Comparison of ENCODE assay signal across 11 cellular contexts in the genomic region with DNA sequence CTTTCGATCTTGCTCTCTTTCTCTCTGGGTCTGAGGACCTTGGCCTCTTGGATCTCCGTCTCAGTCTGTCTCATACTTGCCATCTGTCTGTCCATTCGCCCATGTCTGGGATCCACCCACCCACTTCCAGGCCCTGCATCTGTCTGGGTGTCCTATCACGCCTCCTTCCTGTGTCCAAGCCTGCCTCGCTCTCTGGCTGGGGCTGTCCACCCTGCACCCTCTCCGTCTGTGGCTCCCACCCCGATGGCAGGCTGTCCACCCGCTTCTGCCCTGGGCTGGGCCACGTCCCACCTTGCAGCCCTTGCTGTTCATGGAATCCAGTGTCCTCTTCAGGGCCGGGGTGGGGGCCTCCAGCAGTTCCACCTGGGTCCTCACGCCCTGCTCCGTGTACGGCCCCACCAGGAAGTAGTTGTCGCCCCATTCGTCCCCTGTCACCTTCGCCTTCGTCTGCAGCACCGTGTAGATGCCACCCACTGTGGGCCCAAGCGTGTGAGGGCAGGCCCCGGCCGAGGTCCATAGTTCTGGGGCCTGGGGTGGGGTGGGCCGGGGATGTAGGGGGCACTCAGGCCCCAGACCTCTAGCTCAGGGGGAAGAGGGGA. TPM values are rescaled to one million over a fixed set of nuclear protein-coding genes. Genes with fewer than 3 reads are reported as not detected.
DNase-seq lines count a peak whose midpoint lies in the region; ATAC-seq and TF ChIP-seq lines count a peak whose summit lies in the region.
"Had no signal": no experiment of that assay in that cellular context is flagged by ENCODE, and none has a peak within 500 bp of the region (broad histone marks: within the 10 kb centered on the region; RNA-seq: fewer than 3 reads in every experiment).

No MANE protein-coding gene starts in this region.

- peaks cover 4% of the 10 kb centered on the region for H4K20me1 ChIP-seq in hepatocyte (ENCODE audit: insufficient read depth, poor library complexity, severe bottlenecking)

- H3K36me3 Mint-ChIP-seq in activated CD8-positive, alpha-beta memory T cell treated with anti-CD3 and anti-CD28 coated beads, Interleukin-2, amount 10 ng/mL, durations not matched to agents 7 days and 5 days, result peaks cover 26% of the 10 kb centered on the region

- peak overlapping the region; percentile 83; the same call in 1 of the 2 replicates for H3K27ac ChIP-seq in WERI-Rb-1
- peak overlapping the region; percentile 94 for H3K27ac ChIP-seq in hepatocyte
- peak overlapping the region; percentile 92 for H3K27ac ChIP-seq in stomach smooth muscle (ENCODE audit: low read length)
- H3K27ac ChIP-seq: pancreas had no signal

- no peaks in the 10 kb centered on the region for H3K9me2 ChIP-seq in hepatocyte (replicated peaks; ENCODE audit: insufficient read depth)

- H3K27me3 Mint-ChIP-seq in activated CD8-positive, alpha-beta memory T cell treated with anti-CD3 and anti-CD28 coated beads, Interleukin-2, amount 10 ng/mL, durations not matched to agents 7 days and 5 days, result no peaks in the 10 kb centered on the region

- H2AFZ ChIP-seq in hepatocyte, result no peak overlapping the region

- 92% methylated on average over 18 of the region's 22 CpGs for WGBS in hepatocyte (ENCODE audit: low lambda C conversion rate, missing lambda C conversion rate)

- no peak overlapping the region for H3K27ac Mint-ChIP-seq in activated CD8-positive, alpha-beta memory T cell treated with anti-CD3 and anti-CD28 coated beads, Interleukin-2, amount 10 ng/mL, durations not matched to agents 7 days and 5 days

- CTCF ChIA-PET in activated CD8-positive, alpha-beta memory T cell treated with anti-CD3 and anti-CD28 coated beads, Interleukin-2, amount 10 ng/mL, durations not matched to agents 7 days and 5 days (lab: Charles Lee), result interaction anchor here (4.1 kb wide), 1 partner anchor 13 kb away, joined by 45 read pairs; no protein-coding TSS in a partner anchor

- no peaks in the 10 kb centered on the region for H3K9me3 ChIP-seq in WERI-Rb-1 (ENCODE audit: severe bottlenecking)
- H3K9me3 ChIP-seq in hepatocyte (ENCODE audit: low read depth), result no peaks in the 10 kb centered on the region
- H3K9me3 ChIP-seq in stomach smooth muscle (ENCODE audit: control insufficient read depth in 2 of 2, low read length in 2 of 2), result no peaks in the 10 kb centered on the region
- H3K9me3 ChIP-seq: pancreas had no signal

- no peaks in the 10 kb centered on the region for H3K9me3 Mint-ChIP-seq in activated CD8-positive, alpha-beta memory T cell treated with anti-CD3 and anti-CD28 coated beads, Interleukin-2, amount 10 ng/mL, durations not matched to agents 7 days and 5 days (ENCODE audit: low read depth)

- no peaks in the 10 kb centered on the region for H3K27me3 ChIP-seq in WERI-Rb-1 (ENCODE audit: insufficient read depth, low read depth, severe bottlenecking)
- no peaks in the 10 kb centered on the region for H3K27me3 ChIP-seq in hepatocyte
- H3K27me3 ChIP-seq in stomach smooth muscle (ENCODE audit: control insufficient read depth in 1 of 2, insufficient read depth in 2 of 2, low read length in 2 of 2), result no peaks in the 10 kb centered on the region
- H3K27me3 ChIP-seq: pancreas had no signal

- no peak for ATAC-seq in activated CD8-positive, alpha-beta memory T cell treated with anti-CD3 and anti-CD28 coated beads, Interleukin-2, amount 10 ng/mL, durations not matched to agents 7 days and 5 days
- ATAC-seq in HG02973 (IDR thresholded peaks at IDR 0.05; ENCODE audit: unreplicated experiment), result no peak
- no peak for ATAC-seq in HG02840 (IDR thresholded peaks at IDR 0.05; ENCODE audit: low FRiP score, unreplicated experiment)
- no peak for ATAC-seq in HG03039 (IDR thresholded peaks at IDR 0.05; ENCODE audit: unreplicated experiment)
- ATAC-seq: K562, pancreas had no signal

- peaks cover 52% of the 10 kb centered on the region for H3K79me2 ChIP-seq in hepatocyte

- H3K4me2 ChIP-seq in hepatocyte, result peak overlapping the region; percentile 94

- peak overlapping the region; percentile 16 for H3K4me3 Mint-ChIP-seq in activated CD8-positive, alpha-beta memory T cell treated with anti-CD3 and anti-CD28 coated beads, Interleukin-2, amount 10 ng/mL, durations not matched to agents 7 days and 5 days

- peak overlapping the region; percentile 42 to 93 for H3K9ac ChIP-seq in stomach smooth muscle (ENCODE audit: low read length in 2 of 2)

- H3K36me3 ChIP-seq in WERI-Rb-1, result peaks cover 20% of the 10 kb centered on the region
- H3K36me3 ChIP-seq in hepatocyte (replicated peaks; ENCODE audit: insufficient read depth, low read depth), result no peaks in the 10 kb centered on the region
- peaks cover 8 to 16% of the 10 kb centered on the region in 2 donors for H3K36me3 ChIP-seq in stomach smooth muscle (ENCODE audit: control insufficient read depth in 2 of 2, insufficient read depth in 2 of 2, low read length in 2 of 2)
- H3K36me3 ChIP-seq: pancreas had no signal

- TF ChIP-seq CTCF in WERI-Rb-1 (IDR thresholded peaks at IDR 0.05; ENCODE audit: low read depth, low read length) (no peak), hepatocyte (IDR thresholded peaks at IDR 0.05; ENCODE audit: poor library complexity) (no peak)

- H3K4me3 ChIP-seq in WERI-Rb-1 (ENCODE audit: low read depth, low read length), result no peak overlapping the region
- H3K4me3 ChIP-seq in hepatocyte, result no peak overlapping the region
- peak overlapping the region in 1 of 2 donors; percentile 99 for H3K4me3 ChIP-seq in stomach smooth muscle (ENCODE audit: low read length in 2 of 2)

- DNase-seq in activated CD8-positive, alpha-beta memory T cell treated with anti-CD3 and anti-CD28 coated beads, Interleukin-2, amount 10 ng/mL, durations not matched to agents 7 days and 5 days, result no peak
- DNase-seq in activated CD8-positive, alpha-beta memory T cell treated with anti-CD3 and anti-CD28 coated beads, Interleukin-2, amount 50 U/mL, for 4 hours, result no peak
- DNase-seq in WERI-Rb-1, result no peak
- no peak for DNase-seq in hepatocyte (ENCODE audit: low spot score)
- DNase-seq: NCI-H345 had no signal

- H3K4me1 ChIP-seq in hepatocyte (ENCODE audit: insufficient read depth) (peaks cover 18% of the 10 kb centered on the region), stomach smooth muscle (ENCODE audit: control insufficient read depth, insufficient read depth, low read length) (peaks cover 39% of the 10 kb centered on the region)

- H3K4me1 Mint-ChIP-seq in activated CD8-positive, alpha-beta memory T cell treated with anti-CD3 and anti-CD28 coated beads, Interleukin-2, amount 10 ng/mL, durations not matched to agents 7 days and 5 days, result peaks cover 32% of the 10 kb centered on the region

RNA-seq across cellular contexts. Expression of a gene that starts 2.0 kb away (rescaled TPM):
- total RNA-seq in activated CD8-positive, alpha-beta memory T cell treated with anti-CD3 and anti-CD28 coated beads, Interleukin-2, amount 10 ng/mL, durations not matched to agents 7 days and 5 days, result 10 to 100 TPM; 44.0 to 65.5 TPM
- 29.2 and 37.4 TPM in 2 replicates for total RNA-seq in hepatocyte
- polyA plus RNA-seq in hepatocyte, result 45.9 and 54.8 TPM in 2 replicates

RNA-seq across cellular contexts. Expression of a gene that starts 2.6 kb away (rescaled TPM):
- total RNA-seq in activated CD8-positive, alpha-beta memory T cell treated with anti-CD3 and anti-CD28 coated beads, Interleukin-2, amount 10 ng/mL, durations not matched to agents 7 days and 5 days, result 100 to 1,000 TPM; 124 to 125 TPM
- total RNA-seq in hepatocyte, result 62.9 and 72.1 TPM in 2 replicates
- polyA plus RNA-seq in hepatocyte, result 79.6 and 84.9 TPM in 2 replicates

RNA-seq across cellular contexts. Expression of a gene that starts 25.8 kb away (rescaled TPM):
- total RNA-seq in activated CD8-positive, alpha-beta memory T cell treated with anti-CD3 and anti-CD28 coated beads, Interleukin-2, amount 10 ng/mL, durations not matched to agents 7 days and 5 days, result not detected
- not detected in 2 replicates for total RNA-seq in hepatocyte
- not detected in 2 replicates for polyA plus RNA-seq in hepatocyte
- polyA plus RNA-seq: K562 had no signal

RNA-seq across cellular contexts. Expression of a gene that starts 26.0 kb away (rescaled TPM):
- 1,000 to 10,000 TPM; 1,380 to 1,403 TPM for total RNA-seq in activated CD8-positive, alpha-beta memory T cell treated with anti-CD3 and anti-CD28 coated beads, Interleukin-2, amount 10 ng/mL, durations not matched to agents 7 days and 5 days
- 8,878 and 9,969 TPM in 2 replicates for total RNA-seq in hepatocyte
- 13,723 and 15,987 TPM in 2 replicates for polyA plus RNA-seq in hepatocyte

RNA-seq across cellular contexts. Expression of a gene that starts 33.0 kb away (rescaled TPM):
- not detected for total RNA-seq in activated CD8-positive, alpha-beta memory T cell treated with anti-CD3 and anti-CD28 coated beads, Interleukin-2, amount 10 ng/mL, durations not matched to agents 7 days and 5 days
- 1.1 TPM in 1 of 2 replicates, not detected in the other for total RNA-seq in hepatocyte
- polyA plus RNA-seq in hepatocyte, result not detected in 2 replicates
- total RNA-seq: K562, pancreas had no signal
- polyA plus RNA-seq: K562, pancreas had no signal
